In the genomic region with DNA sequence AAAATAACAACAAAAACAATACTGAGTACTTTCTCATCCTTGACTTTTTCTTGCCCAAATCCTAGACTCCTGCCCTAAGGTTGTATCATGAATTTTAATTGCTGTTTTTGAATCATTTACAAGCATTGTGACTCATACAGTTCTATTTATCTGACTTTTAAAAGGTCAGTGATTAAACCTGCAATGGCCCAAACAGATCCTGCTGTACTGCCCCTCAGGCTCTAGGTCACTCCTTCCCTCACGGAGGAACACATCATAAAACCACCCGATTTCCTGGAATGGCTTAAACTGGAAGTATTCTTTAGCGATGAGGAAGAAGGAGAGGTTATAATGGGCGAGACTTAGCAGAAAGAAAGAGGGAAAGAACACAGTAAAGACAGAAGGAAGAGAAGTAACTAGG, we compare ENCODE assay signal across 16 cellular contexts. TPM values are rescaled to one million over a fixed set of nuclear protein-coding genes. Genes with fewer than 3 reads are reported as not detected.
A peak's percentile ranks its signal among the peaks of the same experiment; 100 is the strongest.
DNase-seq lines count a peak whose midpoint lies in the region; ATAC-seq and TF ChIP-seq lines count a peak whose summit lies in the region.
"Had no signal": no experiment of that assay in that cellular context is flagged by ENCODE, and none has a peak within 500 bp of the region (broad histone marks: within the 10 kb centered on the region; RNA-seq: fewer than 3 reads in every experiment).

No MANE protein-coding gene starts in this region.

- TF ChIP-seq POLR2A in IMR-90 (IDR thresholded peaks at IDR 0.05; ENCODE audit: low read depth, low read length), result no peak

- no peak overlapping the region for H2BK15ac ChIP-seq in IMR-90 (ENCODE audit: low read depth, low read length)

- H4K91ac ChIP-seq in IMR-90 (ENCODE audit: insufficient read depth, low read depth, low read length), result no peak overlapping the region

- H2AK9ac ChIP-seq in IMR-90 (replicated peaks; ENCODE audit: low read depth, low read length, poor library complexity), result no peak overlapping the region

- H2AK5ac ChIP-seq in IMR-90 (ENCODE audit: low read depth, low read length), result no peak overlapping the region

- BruUV-seq in IMR-90 (replicated peaks; lab: Mats Ljungman, UMichigan) (no TSS peak), mammary epithelial cell (replicated peaks; lab: Mats Ljungman, UMichigan) (no TSS peak)

- peaks cover 56 to 87% of the 10 kb centered on the region in 2 experiments for H3K79me1 ChIP-seq in IMR-90 (ENCODE audit: low read depth in 1 of 2, low read length in 2 of 2)

- no peak overlapping the region for H4K5ac ChIP-seq in IMR-90 (ENCODE audit: low read depth, low read length)

- ATAC-seq in IMR-90 (ENCODE audit: low read depth) (peak; percentile 40; the same call in 1 of the 2 replicates), left colon (peak; percentile 80), HG03139 (IDR thresholded peaks at IDR 0.05; ENCODE audit: unreplicated experiment) (no peak), HG03108 (IDR thresholded peaks at IDR 0.05; ENCODE audit: unreplicated experiment) (no peak), GM18520 (IDR thresholded peaks at IDR 0.05; ENCODE audit: unreplicated experiment) (no peak)
- ATAC-seq: K562 had no signal

- dilution Hi-C loops in IMR-90 (cut with HindIII; ENCODE audit: low sequenced_read_pairs, unreplicated experiment), result no loop called here
- dilution Hi-C loops in mammary epithelial cell (cut with HindIII; ENCODE audit: low sequenced_read_pairs), result no loop called here

- no peak for TF ChIP-seq CTCF in IMR-90 (conservative IDR thresholded peaks at IDR 0.05; ENCODE audit: low read depth, low read length)
- TF ChIP-seq CTCF in mammary epithelial cell (conservative IDR thresholded peaks at IDR 0.05 in 1 of 2, IDR thresholded peaks at IDR 0.05 in 1 of 2; ENCODE audit: extremely low read depth in 1 of 2, insufficient read depth in 1 of 2, low read depth in 1 of 2, low read length in 2 of 2), result no peak

- POLR2A ChIA-PET in IMR-90 (lab: Charles Lee; ENCODE audit: unreplicated experiment), result no interaction called here

- H3K4me2 ChIP-seq in IMR-90 (ENCODE audit: low read depth, low read length) (peak overlapping the region; percentile 10; the same call in 1 of the 2 replicates), mammary epithelial cell (ENCODE audit: insufficient read depth, low read depth, low read length) (peak overlapping the region; percentile 49)

- no peak overlapping the region for H3K9ac ChIP-seq in IMR-90 (ENCODE audit: low read depth, low read length)
- H3K9ac ChIP-seq in mammary epithelial cell (ENCODE audit: insufficient read depth, low read length), result no peak overlapping the region

- H2BK120ac ChIP-seq in IMR-90 (ENCODE audit: low read depth, low read length), result no peak overlapping the region

- peaks cover 48% of the 10 kb centered on the region for H3K79me2 ChIP-seq in ACC112 (ENCODE audit: control insufficient read depth, insufficient read depth, low read length, unreplicated experiment)
- H3K79me2 ChIP-seq in mammary epithelial cell (ENCODE audit: insufficient read depth, low read length), result peaks cover 25% of the 10 kb centered on the region

- H2AFZ ChIP-seq in ACC112 (ENCODE audit: low read length, unreplicated experiment) (no peak overlapping the region), IMR-90 (replicated peaks; ENCODE audit: low read length, poor library complexity) (no peak overlapping the region), mammary epithelial cell (ENCODE audit: low read depth, low read length) (no peak overlapping the region)

- peaks cover 23% of the 10 kb centered on the region for H3K4me1 ChIP-seq in ACC112 (ENCODE audit: control insufficient read depth, insufficient read depth, low read length, unreplicated experiment)
- H3K4me1 ChIP-seq in IMR-90 (ENCODE audit: control insufficient read depth, insufficient read depth, low read length), result peaks cover 19% of the 10 kb centered on the region
- H3K4me1 ChIP-seq in mammary epithelial cell (ENCODE audit: insufficient read depth, low read length), result peaks cover 8% of the 10 kb centered on the region

- no peak overlapping the region for H2BK20ac ChIP-seq in IMR-90 (ENCODE audit: low read depth, low read length)

- H3K18ac ChIP-seq in IMR-90 (ENCODE audit: low read depth, low read length), result no peak overlapping the region

- H3K36me3 ChIP-seq in ACC112 (ENCODE audit: insufficient read depth, low read length) (peaks cover 19% of the 10 kb centered on the region), IMR-90 (ENCODE audit: control insufficient read depth, insufficient read depth, low read length) (peaks cover 34% of the 10 kb centered on the region), mammary epithelial cell (ENCODE audit: insufficient read depth, low read length) (peaks cover 11% of the 10 kb centered on the region)

- H3K56ac ChIP-seq in IMR-90 (ENCODE audit: extremely low read depth, insufficient read depth, low read length), result no peak overlapping the region

- no peak overlapping the region for H4K8ac ChIP-seq in IMR-90 (ENCODE audit: low read depth in 2 of 2, low read length in 2 of 2)

- H3K23ac ChIP-seq in IMR-90 (ENCODE audit: low read depth, low read length), result no peak overlapping the region

- H2BK5ac ChIP-seq in IMR-90 (ENCODE audit: low read depth, low read length, poor library complexity, severe bottlenecking), result peak overlapping the region; percentile 27

- CTCF ChIA-PET in IMR-90 (lab: Yijun Ruan, JAX) (no interaction called here), mammary epithelial cell (lab: Charles Lee; ENCODE audit: low non-redundant PET) (no interaction called here)

- H3K4me3 ChIP-seq in ACC112 (ENCODE audit: low read depth, low read length) (no peak overlapping the region), IMR-90 (ENCODE audit: insufficient read depth, low read depth, low read length) (no peak overlapping the region), mammary epithelial cell (replicated peaks in 1 of 3; ENCODE audit: insufficient read depth in 1 of 3, low read depth in 2 of 3, low read length in 3 of 3) (no peak overlapping the region)
- H3K4me3 ChIP-seq: K562, vagina had no signal

- peaks cover 31% of the 10 kb centered on the region for H3K9me1 ChIP-seq in IMR-90 (ENCODE audit: insufficient read depth, low read length)

- H4K20me1 ChIP-seq in IMR-90 (ENCODE audit: insufficient read depth, low read length) (peaks cover 53% of the 10 kb centered on the region), mammary epithelial cell (ENCODE audit: insufficient read depth, low read length) (no peaks in the 10 kb centered on the region)

- peak overlapping the region; percentile 33 for H3K27ac ChIP-seq in ACC112 (ENCODE audit: low read depth, low read length)
- no peak overlapping the region for H3K27ac ChIP-seq in IMR-90 (ENCODE audit: insufficient read depth, low read length)
- no peak overlapping the region for H3K27ac ChIP-seq in mammary epithelial cell (ENCODE audit: insufficient read depth, low read depth, low read length)
- H3K27ac ChIP-seq: vagina, WERI-Rb-1 had no signal

- peak; percentile 39 for DNase-seq in IMR-90
- DNase-seq in mammary epithelial cell, result peak; percentile 80
- DNase-seq in left colon, result peak in 1 of 2 donors; percentile 38
- DNase-seq in activated gamma-delta T cell (lab: John Stamatoyannopoulos, UW), result no peak
- DNase-seq: activated CD8-positive, alpha-beta memory T cell treated with anti-CD3 and anti-CD28 coated beads, Interleukin-2, amount 50 U/mL, for 4 hours; DND-41; hypothalamus; NCI-H1930; NCI-H774; WERI-Rb-1 had no signal

- TF ChIP-seq RAD21 in IMR-90 (IDR thresholded peaks at IDR 0.05; ENCODE audit: low read length), result no peak

- in situ Hi-C loops in IMR-90 (cut with MboI; ENCODE audit: low sequenced_read_pairs), result no loop called here
- in situ Hi-C loops in mammary epithelial cell (cut with MboI; ENCODE audit: low sequenced_read_pairs in 2 of 2), result no loop called here

- H3K9me3 ChIP-seq in IMR-90 (ENCODE audit: control insufficient read depth, insufficient read depth, low read length), result no peaks in the 10 kb centered on the region
- H3K9me3 ChIP-seq in mammary epithelial cell (replicated peaks; ENCODE audit: insufficient read depth, low read length), result no peaks in the 10 kb centered on the region
- H3K9me3 ChIP-seq: vagina had no signal

- intact Hi-C loops in IMR-90 (cut with micrococcal nuclease), result no loop called here
- intact Hi-C loops in mammary epithelial cell (cut with micrococcal nuclease), result loop anchor here (5.0 kb wide), 1 partner anchor 133 kb away; no protein-coding TSS in a partner anchor
- intact Hi-C loops in left colon (cut with DNase I, micrococcal nuclease), result no loop called here

- WGBS in IMR-90 (ENCODE audit: extremely low coverage in 2 of 2, insufficient read length in 1 of 2), 2 experiments, result 100% methylated on average over 1 of the region's 4 CpGs; no CpG with 5 or more reads in 1 of the 2 experiments
- WGBS in mammary epithelial cell (ENCODE audit: low coverage, missing lambda C conversion rate), result 51% methylated on average over 4 of the region's 4 CpGs

- H3K27me3 ChIP-seq in ACC112 (ENCODE audit: insufficient read depth, low read length) (no peaks in the 10 kb centered on the region), IMR-90 (ENCODE audit: control insufficient read depth, insufficient read depth, low read length) (no peaks in the 10 kb centered on the region), mammary epithelial cell (ENCODE audit: insufficient read depth, low read length) (no peaks in the 10 kb centered on the region)
- H3K27me3 ChIP-seq: vagina had no signal

- no peak overlapping the region for H3K4ac ChIP-seq in IMR-90 (ENCODE audit: low read depth, low read length)

- 0 out of 2 replicates have a peak overlapping the region, but pooled peaks have one; percentile 3 for H3K14ac ChIP-seq in IMR-90 (replicated peaks; ENCODE audit: low read depth, low read length)

TF ChIP-seq in IMR-90, 13 proteins besides CTCF, POLR2A, EP300 and RAD21 (continues in another document):
- TF ChIP-seq RFX5 (IDR thresholded peaks at IDR 0.05; ENCODE audit: low read depth, low read length), result no peak
- TF ChIP-seq, protein P1, sequence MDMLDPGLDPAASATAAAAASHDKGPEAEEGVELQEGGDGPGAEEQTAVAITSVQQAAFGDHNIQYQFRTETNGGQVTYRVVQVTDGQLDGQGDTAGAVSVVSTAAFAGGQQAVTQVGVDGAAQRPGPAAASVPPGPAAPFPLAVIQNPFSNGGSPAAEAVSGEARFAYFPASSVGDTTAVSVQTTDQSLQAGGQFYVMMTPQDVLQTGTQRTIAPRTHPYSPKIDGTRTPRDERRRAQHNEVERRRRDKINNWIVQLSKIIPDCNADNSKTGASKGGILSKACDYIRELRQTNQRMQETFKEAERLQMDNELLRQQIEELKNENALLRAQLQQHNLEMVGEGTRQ (IDR thresholded peaks at IDR 0.05; ENCODE audit: low read depth, low read length), result no peak
- no peak for TF ChIP-seq MAFK (IDR thresholded peaks at IDR 0.05; ENCODE audit: low read depth, low read length)
- no peak for TF ChIP-seq MAZ (IDR thresholded peaks at IDR 0.05; ENCODE audit: borderline replicate concordance, low read depth, low read length)
- TF ChIP-seq CEBPB (IDR thresholded peaks at IDR 0.05; ENCODE audit: low read depth, low read length), result no peak

RNA-seq across cellular contexts. Expression of a gene that starts 12.3 kb away (rescaled TPM):
- total RNA-seq in IMR-90 (2012; rRNA removed) (70.1 and 88.0 TPM in 2 replicates), mammary epithelial cell (10 to 100 TPM; 46.5 to 60.8 TPM), left colon (10 to 100 TPM; 36.9 to 42.1 TPM)
- polyA plus RNA-seq in IMR-90 (2012; rRNA removed) (46.5 and 50.0 TPM in 2 replicates), mammary epithelial cell (24.9 TPM)
- polyA plus RNA-seq in IMR-90 (2012; cell fraction: cytosol; rRNA removed), result 20.1 and 23.0 TPM in 2 replicates
- polyA plus RNA-seq in IMR-90 (2012; cell fraction: nucleus; rRNA removed; ENCODE audit: low replicate concordance), result 20.9 and 47.6 TPM in 2 replicates
- 10.3 TPM for polyA minus RNA-seq in mammary epithelial cell

Comparison
In these comparisons a context has a peak if more than half of its experiments do, and no peak if none do; other contexts are left out.
1. ATAC-seq: peak in IMR-90 (single experiment) and left colon (single experiment); none in HG03139 (single experiment), HG03108 (single experiment) and GM18520 (single experiment).